ENCODE assay signal across 7 cellular contexts in genomic region chr6:56474531-56474930, GRCh38.
"Had no signal": no experiment of that assay in that cellular context is flagged by ENCODE, and none has a peak within 500 bp of the region (broad histone marks: within the 10 kb centered on the region; RNA-seq: fewer than 3 reads in every experiment).

No MANE protein-coding gene starts in this region.

- H3K27ac ChIP-seq: HL-60 had no signal

- H3K27me3 Mint-ChIP-seq: IgD-negative memory B cell had no signal

- H3K36me3 Mint-ChIP-seq: IgD-negative memory B cell had no signal

- ATAC-seq: HepG2, K562 had no signal

- H3K27ac Mint-ChIP-seq: IgD-negative memory B cell had no signal

- H3K4me3 Mint-ChIP-seq: IgD-negative memory B cell had no signal

- H3K4me3 ChIP-seq: K562 had no signal

- DNase-seq: IMR-90, KBM-7, KG1 had no signal

- H3K4me1 Mint-ChIP-seq: IgD-negative memory B cell had no signal
